In the genomic region with DNA sequence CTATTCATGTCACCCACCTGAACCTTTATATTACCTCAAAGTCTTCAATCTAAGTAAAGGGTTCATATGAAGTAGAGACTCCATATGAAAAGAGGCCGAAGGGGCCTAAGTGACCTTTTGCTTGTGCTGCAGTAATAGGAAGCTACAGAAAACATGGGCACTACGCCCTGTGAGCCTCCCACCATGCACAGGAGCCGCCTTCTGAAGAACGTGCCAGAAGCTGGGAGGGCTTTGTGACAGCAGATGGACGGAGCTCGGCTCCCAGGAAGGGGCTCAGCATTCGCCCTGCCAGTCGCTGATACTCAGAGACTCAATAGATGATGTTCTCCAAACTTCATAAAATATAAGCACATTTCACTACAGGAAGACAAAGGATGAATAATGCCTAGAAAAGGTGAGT, we compare ENCODE assay signal across 37 cellular contexts. TPM values are rescaled to one million over a fixed set of nuclear protein-coding genes. Genes with fewer than 3 reads are reported as not detected.
"Had no signal": no experiment of that assay in that cellular context is flagged by ENCODE, and none has a peak within 500 bp of the region (broad histone marks: within the 10 kb centered on the region; RNA-seq: fewer than 3 reads in every experiment).

No MANE protein-coding gene starts in this region.

- DNase-seq: activated CD4-positive, alpha-beta memory T cell treated with anti-CD3 and anti-CD28 coated beads, Interleukin-2, amount 10 ng/mL, durations not matched to agents 7 days and 5 days; activated CD4-positive, alpha-beta T cell treated with anti-CD3 and anti-CD28 coated beads for 1 hour; activated CD4-positive, alpha-beta T cell treated with anti-CD3 and anti-CD28 coated beads for 36 hours; activated CD4-positive, alpha-beta T cell treated with anti-CD3 and anti-CD28 coated beads for 48 hours; activated CD4-positive, alpha-beta T cell treated with anti-CD3 and anti-CD28 coated beads, Interleukin-2, amount 10 ng/mL, durations not matched to agents 7 days and 5 days; activated CD4-positive, alpha-beta T cell treated with anti-CD3 and anti-CD28 coated beads, Interleukin-2, amount 50 U/mL, for 48 hours; activated CD4-positive, CD25-positive, alpha-beta regulatory T cell; activated CD8-positive, alpha-beta memory T cell treated with anti-CD3 and anti-CD28 coated beads for 24 hours; activated CD8-positive, alpha-beta memory T cell treated with anti-CD3 and anti-CD28 coated beads, Interleukin-2, amount 10 ng/mL, durations not matched to agents 7 days and 5 days; activated CD8-positive, alpha-beta memory T cell treated with anti-CD3 and anti-CD28 coated beads, Interleukin-2, amount 50 U/mL, for 48 hours; activated CD8-positive, alpha-beta T cell treated with anti-CD3 and anti-CD28 coated beads, Interleukin-2, amount 10 ng/mL, durations not matched to agents 7 days and 5 days; activated effector memory CD4-positive, alpha-beta T cell treated with anti-CD3 and anti-CD28 coated beads, Interleukin-2, amount 50 U/mL, for 16 hours; activated gamma-delta T cell treated with Interleukin-2 at 50 U/mL for 16 hours; activated naive CD4-positive, alpha-beta T cell; activated naive CD4-positive, alpha-beta T cell treated with anti-CD3 and anti-CD28 coated beads for 36 hours; activated naive CD4-positive, alpha-beta T cell treated with anti-CD3 and anti-CD28 coated beads, Interleukin-2, amount 50 U/mL, for 16 hours; activated naive CD8-positive, alpha-beta T cell treated with anti-CD3 and anti-CD28 coated beads, Interleukin-2, amount 10 ng/mL, durations not matched to agents 7 days and 5 days; activated naive CD8-positive, alpha-beta T cell treated with anti-CD3 and anti-CD28 coated beads, Interleukin-2, amount 50 U/mL, for 24 hours; activated T-cell treated with anti-CD3 and anti-CD28 coated beads, Interleukin-2, amount 50 U/mL, for 24 hours; activated T-cell treated with anti-CD3 and anti-CD28 coated beads, Interleukin-2, amount 50 U/mL, for 72 hours; amygdala; anterior cingulate cortex; central memory CD4-positive, alpha-beta T cell; T-helper 1 cell; T-helper 2 cell; T-helper 9 cell had no signal

- H3K4me3 ChIP-seq: ascending aorta had no signal

- H3K27ac Mint-ChIP-seq: activated CD4-positive, alpha-beta memory T cell treated with anti-CD3 and anti-CD28 coated beads, Interleukin-2, amount 10 ng/mL, durations not matched to agents 7 days and 5 days; activated CD4-positive, alpha-beta T cell treated with anti-CD3 and anti-CD28 coated beads for 36 hours; activated CD4-positive, alpha-beta T cell treated with anti-CD3 and anti-CD28 coated beads, Interleukin-2, amount 10 ng/mL, durations not matched to agents 7 days and 5 days; activated CD8-positive, alpha-beta memory T cell treated with anti-CD3 and anti-CD28 coated beads, Interleukin-2, amount 10 ng/mL, durations not matched to agents 7 days and 5 days; activated CD8-positive, alpha-beta T cell treated with anti-CD3 and anti-CD28 coated beads, Interleukin-2, amount 10 ng/mL, durations not matched to agents 7 days and 5 days; activated naive CD4-positive, alpha-beta T cell treated with anti-CD3 and anti-CD28 coated beads for 36 hours; activated naive CD8-positive, alpha-beta T cell; activated naive CD8-positive, alpha-beta T cell treated with anti-CD3 and anti-CD28 coated beads, Interleukin-2, amount 10 ng/mL, durations not matched to agents 7 days and 5 days; activated naive CD8-positive, alpha-beta T cell treated with anti-CD3 and anti-CD28 coated beads, Interleukin-2, amount 50 U/mL, for 24 hours; activated T-cell treated with anti-CD3 and anti-CD28 coated beads, Interleukin-2, amount 50 U/mL, for 24 hours; activated T-helper 1 cell treated with anti-CD3 and anti-CD28 coated beads, Interleukin-12 subunit alpha, Interleukin-12 subunit beta, Interleukin-2, Interleukin-4 antibody, amounts not matched to agents 30 ng/mL and 10 ng/mL and 1 ng/mL, durations not matched to agents 14 hours and 24 hours and 36 hours; activated T-helper 17 cell treated with anti-CD3 and anti-CD28 coated beads, Interleukin-2, amount 50 U/mL, for 72 hours; T-helper 1 cell treated with Interleukin-12 subunit alpha and Interleukin-12 subunit beta and Interleukin-4 antibody, amounts not matched to agents 30 μg/mL and 1 μg/mL, for 36 hours; T-helper 2 cell treated with Interferon-gamma antibody and Interleukin-4, amounts not matched to agents 5 μg/mL and 100 μg/mL, for 36 hours had no signal

- H3K27me3 ChIP-seq: ascending aorta had no signal

- ATAC-seq: activated CD4-positive, alpha-beta T cell treated with anti-CD3 and anti-CD28 coated beads for 36 hours; activated CD4-positive, CD25-positive, alpha-beta regulatory T cell treated with anti-CD3 and anti-CD28 coated beads, Interleukin-2, amount 50 U/mL, for 24 hours; activated CD8-positive, alpha-beta memory T cell treated with anti-CD3 and anti-CD28 coated beads, Interleukin-2, amount 10 ng/mL, durations not matched to agents 7 days and 5 days; activated CD8-positive, alpha-beta T cell treated with anti-CD3 and anti-CD28 coated beads, Interleukin-2, amount 10 ng/mL, durations not matched to agents 7 days and 5 days; activated naive CD8-positive, alpha-beta T cell treated with anti-CD3 and anti-CD28 coated beads, Interleukin-2, amount 50 U/mL, for 24 hours; activated T-cell treated with anti-CD3 and anti-CD28 coated beads, Interleukin-2, amount 50 U/mL, for 72 hours; activated T-helper 17 cell treated with anti-CD3 and anti-CD28 coated beads, Interleukin-2, amount 50 U/mL, for 72 hours had no signal

- H3K4me1 Mint-ChIP-seq: activated CD4-positive, alpha-beta memory T cell treated with anti-CD3 and anti-CD28 coated beads, Interleukin-2, amount 10 ng/mL, durations not matched to agents 7 days and 5 days; activated CD4-positive, alpha-beta T cell treated with anti-CD3 and anti-CD28 coated beads for 36 hours; activated CD4-positive, alpha-beta T cell treated with anti-CD3 and anti-CD28 coated beads, Interleukin-2, amount 10 ng/mL, durations not matched to agents 7 days and 5 days; activated CD8-positive, alpha-beta memory T cell treated with anti-CD3 and anti-CD28 coated beads, Interleukin-2, amount 10 ng/mL, durations not matched to agents 7 days and 5 days; activated naive CD8-positive, alpha-beta T cell treated with anti-CD3 and anti-CD28 coated beads, Interleukin-2, amount 10 ng/mL, durations not matched to agents 7 days and 5 days; activated naive CD8-positive, alpha-beta T cell treated with anti-CD3 and anti-CD28 coated beads, Interleukin-2, amount 50 U/mL, for 24 hours; activated T-helper 17 cell treated with anti-CD3 and anti-CD28 coated beads, Interleukin-2, amount 50 U/mL, for 72 hours; brain had no signal

- H3K9me3 Mint-ChIP-seq: activated CD4-positive, alpha-beta memory T cell treated with anti-CD3 and anti-CD28 coated beads, Interleukin-2, amount 10 ng/mL, durations not matched to agents 7 days and 5 days; activated CD4-positive, alpha-beta T cell treated with anti-CD3 and anti-CD28 coated beads, Interleukin-2, amount 10 ng/mL, durations not matched to agents 7 days and 5 days; activated naive CD4-positive, alpha-beta T cell treated with anti-CD3 and anti-CD28 coated beads for 36 hours; activated naive CD8-positive, alpha-beta T cell treated with anti-CD3 and anti-CD28 coated beads, Interleukin-2, amount 10 ng/mL, durations not matched to agents 7 days and 5 days; activated naive CD8-positive, alpha-beta T cell treated with anti-CD3 and anti-CD28 coated beads, Interleukin-2, amount 50 U/mL, for 24 hours; activated T-cell treated with anti-CD3 and anti-CD28 coated beads, Interleukin-2, amount 50 U/mL, for 24 hours; activated T-cell treated with anti-CD3 and anti-CD28 coated beads, Interleukin-2, amount 50 U/mL, for 72 hours; activated T-helper 1 cell treated with anti-CD3 and anti-CD28 coated beads, Interleukin-12 subunit alpha, Interleukin-12 subunit beta, Interleukin-2, Interleukin-4 antibody, amounts not matched to agents 30 ng/mL and 10 ng/mL and 1 ng/mL, durations not matched to agents 14 hours and 24 hours and 36 hours; activated T-helper 17 cell treated with anti-CD3 and anti-CD28 coated beads, Interleukin-2, amount 50 U/mL, for 72 hours; brain; T-helper 1 cell treated with Interleukin-12 subunit alpha and Interleukin-12 subunit beta and Interleukin-4 antibody, amounts not matched to agents 30 μg/mL and 1 μg/mL, for 36 hours; T-helper 2 cell treated with Interferon-gamma antibody and Interleukin-4, amounts not matched to agents 5 μg/mL and 100 μg/mL, for 36 hours had no signal

- H3K27me3 Mint-ChIP-seq: activated CD4-positive, alpha-beta memory T cell treated with anti-CD3 and anti-CD28 coated beads, Interleukin-2, amount 10 ng/mL, durations not matched to agents 7 days and 5 days; activated CD4-positive, alpha-beta T cell treated with anti-CD3 and anti-CD28 coated beads for 36 hours; activated CD4-positive, alpha-beta T cell treated with anti-CD3 and anti-CD28 coated beads, Interleukin-2, amount 10 ng/mL, durations not matched to agents 7 days and 5 days; activated CD8-positive, alpha-beta memory T cell treated with anti-CD3 and anti-CD28 coated beads, Interleukin-2, amount 10 ng/mL, durations not matched to agents 7 days and 5 days; activated naive CD8-positive, alpha-beta T cell; activated naive CD8-positive, alpha-beta T cell treated with anti-CD3 and anti-CD28 coated beads, Interleukin-2, amount 10 ng/mL, durations not matched to agents 7 days and 5 days; activated naive CD8-positive, alpha-beta T cell treated with anti-CD3 and anti-CD28 coated beads, Interleukin-2, amount 50 U/mL, for 24 hours; activated T-cell treated with anti-CD3 and anti-CD28 coated beads, Interleukin-2, amount 50 U/mL, for 24 hours; activated T-helper 17 cell treated with anti-CD3 and anti-CD28 coated beads, Interleukin-2, amount 50 U/mL, for 72 hours; brain had no signal

- FAIRE-seq: colon, TTC549 had no signal

- H3K4me3 Mint-ChIP-seq: activated CD4-positive, alpha-beta memory T cell treated with anti-CD3 and anti-CD28 coated beads, Interleukin-2, amount 10 ng/mL, durations not matched to agents 7 days and 5 days; activated CD4-positive, alpha-beta T cell treated with anti-CD3 and anti-CD28 coated beads for 36 hours; activated CD4-positive, alpha-beta T cell treated with anti-CD3 and anti-CD28 coated beads, Interleukin-2, amount 10 ng/mL, durations not matched to agents 7 days and 5 days; activated CD8-positive, alpha-beta memory T cell treated with anti-CD3 and anti-CD28 coated beads, Interleukin-2, amount 10 ng/mL, durations not matched to agents 7 days and 5 days; activated CD8-positive, alpha-beta T cell treated with anti-CD3 and anti-CD28 coated beads, Interleukin-2, amount 10 ng/mL, durations not matched to agents 7 days and 5 days; activated naive CD4-positive, alpha-beta T cell treated with anti-CD3 and anti-CD28 coated beads for 36 hours; activated naive CD8-positive, alpha-beta T cell; activated naive CD8-positive, alpha-beta T cell treated with anti-CD3 and anti-CD28 coated beads, Interleukin-2, amount 10 ng/mL, durations not matched to agents 7 days and 5 days; activated naive CD8-positive, alpha-beta T cell treated with anti-CD3 and anti-CD28 coated beads, Interleukin-2, amount 50 U/mL, for 24 hours; activated T-cell treated with anti-CD3 and anti-CD28 coated beads, Interleukin-2, amount 50 U/mL, for 24 hours; activated T-cell treated with anti-CD3 and anti-CD28 coated beads, Interleukin-2, amount 50 U/mL, for 72 hours; activated T-helper 1 cell treated with anti-CD3 and anti-CD28 coated beads, Interleukin-12 subunit alpha, Interleukin-12 subunit beta, Interleukin-2, Interleukin-4 antibody, amounts not matched to agents 30 ng/mL and 10 ng/mL and 1 ng/mL, durations not matched to agents 14 hours and 24 hours and 36 hours; activated T-helper 17 cell treated with anti-CD3 and anti-CD28 coated beads, Interleukin-2, amount 50 U/mL, for 72 hours; brain; T-helper 1 cell treated with Interleukin-12 subunit alpha and Interleukin-12 subunit beta and Interleukin-4 antibody, amounts not matched to agents 30 μg/mL and 1 μg/mL, for 36 hours; T-helper 2 cell treated with Interferon-gamma antibody and Interleukin-4, amounts not matched to agents 5 μg/mL and 100 μg/mL, for 36 hours had no signal

RNA-seq across cellular contexts. Expression of a gene that starts 36.8 kb away (rescaled TPM):
- total RNA-seq: ascending aorta had no signal

RNA-seq across cellular contexts. Expression of a gene that starts 46.9 kb away (rescaled TPM):
- total RNA-seq: activated CD4-positive, alpha-beta memory T cell treated with anti-CD3 and anti-CD28 coated beads, Interleukin-2, amount 10 ng/mL, durations not matched to agents 7 days and 5 days; activated CD4-positive, alpha-beta T cell treated with anti-CD3 and anti-CD28 coated beads for 36 hours; activated CD4-positive, alpha-beta T cell treated with anti-CD3 and anti-CD28 coated beads, Interleukin-2, amount 10 ng/mL, durations not matched to agents 7 days and 5 days; activated CD8-positive, alpha-beta memory T cell treated with anti-CD3 and anti-CD28 coated beads, Interleukin-2, amount 10 ng/mL, durations not matched to agents 7 days and 5 days; activated CD8-positive, alpha-beta T cell treated with anti-CD3 and anti-CD28 coated beads, Interleukin-2, amount 10 ng/mL, durations not matched to agents 7 days and 5 days; activated naive CD4-positive, alpha-beta T cell treated with anti-CD3 and anti-CD28 coated beads for 36 hours; activated naive CD8-positive, alpha-beta T cell treated with anti-CD3 and anti-CD28 coated beads, Interleukin-2, amount 10 ng/mL, durations not matched to agents 7 days and 5 days; activated T-cell treated with anti-CD3 and anti-CD28 coated beads, Interleukin-2, amount 50 U/mL, for 72 hours; activated T-helper 1 cell treated with anti-CD3 and anti-CD28 coated beads, Interleukin-12 subunit alpha, Interleukin-12 subunit beta, Interleukin-2, Interleukin-4 antibody, amounts not matched to agents 30 ng/mL and 10 ng/mL and 1 ng/mL, durations not matched to agents 14 hours and 24 hours and 36 hours; activated T-helper 17 cell treated with anti-CD3 and anti-CD28 coated beads, Interleukin-2, amount 50 U/mL, for 72 hours; ascending aorta; cardiac septum had no signal
